ENCODE assay signal across 1 cellular context in genomic region chr13:44648392-44649117, GRCh38.
TF ChIP-seq lines count a peak whose summit lies in the region.

No MANE protein-coding gene starts in this region.

TF ChIP-seq in H1, 55 proteins besides CTCF, POLR2A, EP300 and RAD21 (continued from another document):
- TF ChIP-seq, protein P1, sequence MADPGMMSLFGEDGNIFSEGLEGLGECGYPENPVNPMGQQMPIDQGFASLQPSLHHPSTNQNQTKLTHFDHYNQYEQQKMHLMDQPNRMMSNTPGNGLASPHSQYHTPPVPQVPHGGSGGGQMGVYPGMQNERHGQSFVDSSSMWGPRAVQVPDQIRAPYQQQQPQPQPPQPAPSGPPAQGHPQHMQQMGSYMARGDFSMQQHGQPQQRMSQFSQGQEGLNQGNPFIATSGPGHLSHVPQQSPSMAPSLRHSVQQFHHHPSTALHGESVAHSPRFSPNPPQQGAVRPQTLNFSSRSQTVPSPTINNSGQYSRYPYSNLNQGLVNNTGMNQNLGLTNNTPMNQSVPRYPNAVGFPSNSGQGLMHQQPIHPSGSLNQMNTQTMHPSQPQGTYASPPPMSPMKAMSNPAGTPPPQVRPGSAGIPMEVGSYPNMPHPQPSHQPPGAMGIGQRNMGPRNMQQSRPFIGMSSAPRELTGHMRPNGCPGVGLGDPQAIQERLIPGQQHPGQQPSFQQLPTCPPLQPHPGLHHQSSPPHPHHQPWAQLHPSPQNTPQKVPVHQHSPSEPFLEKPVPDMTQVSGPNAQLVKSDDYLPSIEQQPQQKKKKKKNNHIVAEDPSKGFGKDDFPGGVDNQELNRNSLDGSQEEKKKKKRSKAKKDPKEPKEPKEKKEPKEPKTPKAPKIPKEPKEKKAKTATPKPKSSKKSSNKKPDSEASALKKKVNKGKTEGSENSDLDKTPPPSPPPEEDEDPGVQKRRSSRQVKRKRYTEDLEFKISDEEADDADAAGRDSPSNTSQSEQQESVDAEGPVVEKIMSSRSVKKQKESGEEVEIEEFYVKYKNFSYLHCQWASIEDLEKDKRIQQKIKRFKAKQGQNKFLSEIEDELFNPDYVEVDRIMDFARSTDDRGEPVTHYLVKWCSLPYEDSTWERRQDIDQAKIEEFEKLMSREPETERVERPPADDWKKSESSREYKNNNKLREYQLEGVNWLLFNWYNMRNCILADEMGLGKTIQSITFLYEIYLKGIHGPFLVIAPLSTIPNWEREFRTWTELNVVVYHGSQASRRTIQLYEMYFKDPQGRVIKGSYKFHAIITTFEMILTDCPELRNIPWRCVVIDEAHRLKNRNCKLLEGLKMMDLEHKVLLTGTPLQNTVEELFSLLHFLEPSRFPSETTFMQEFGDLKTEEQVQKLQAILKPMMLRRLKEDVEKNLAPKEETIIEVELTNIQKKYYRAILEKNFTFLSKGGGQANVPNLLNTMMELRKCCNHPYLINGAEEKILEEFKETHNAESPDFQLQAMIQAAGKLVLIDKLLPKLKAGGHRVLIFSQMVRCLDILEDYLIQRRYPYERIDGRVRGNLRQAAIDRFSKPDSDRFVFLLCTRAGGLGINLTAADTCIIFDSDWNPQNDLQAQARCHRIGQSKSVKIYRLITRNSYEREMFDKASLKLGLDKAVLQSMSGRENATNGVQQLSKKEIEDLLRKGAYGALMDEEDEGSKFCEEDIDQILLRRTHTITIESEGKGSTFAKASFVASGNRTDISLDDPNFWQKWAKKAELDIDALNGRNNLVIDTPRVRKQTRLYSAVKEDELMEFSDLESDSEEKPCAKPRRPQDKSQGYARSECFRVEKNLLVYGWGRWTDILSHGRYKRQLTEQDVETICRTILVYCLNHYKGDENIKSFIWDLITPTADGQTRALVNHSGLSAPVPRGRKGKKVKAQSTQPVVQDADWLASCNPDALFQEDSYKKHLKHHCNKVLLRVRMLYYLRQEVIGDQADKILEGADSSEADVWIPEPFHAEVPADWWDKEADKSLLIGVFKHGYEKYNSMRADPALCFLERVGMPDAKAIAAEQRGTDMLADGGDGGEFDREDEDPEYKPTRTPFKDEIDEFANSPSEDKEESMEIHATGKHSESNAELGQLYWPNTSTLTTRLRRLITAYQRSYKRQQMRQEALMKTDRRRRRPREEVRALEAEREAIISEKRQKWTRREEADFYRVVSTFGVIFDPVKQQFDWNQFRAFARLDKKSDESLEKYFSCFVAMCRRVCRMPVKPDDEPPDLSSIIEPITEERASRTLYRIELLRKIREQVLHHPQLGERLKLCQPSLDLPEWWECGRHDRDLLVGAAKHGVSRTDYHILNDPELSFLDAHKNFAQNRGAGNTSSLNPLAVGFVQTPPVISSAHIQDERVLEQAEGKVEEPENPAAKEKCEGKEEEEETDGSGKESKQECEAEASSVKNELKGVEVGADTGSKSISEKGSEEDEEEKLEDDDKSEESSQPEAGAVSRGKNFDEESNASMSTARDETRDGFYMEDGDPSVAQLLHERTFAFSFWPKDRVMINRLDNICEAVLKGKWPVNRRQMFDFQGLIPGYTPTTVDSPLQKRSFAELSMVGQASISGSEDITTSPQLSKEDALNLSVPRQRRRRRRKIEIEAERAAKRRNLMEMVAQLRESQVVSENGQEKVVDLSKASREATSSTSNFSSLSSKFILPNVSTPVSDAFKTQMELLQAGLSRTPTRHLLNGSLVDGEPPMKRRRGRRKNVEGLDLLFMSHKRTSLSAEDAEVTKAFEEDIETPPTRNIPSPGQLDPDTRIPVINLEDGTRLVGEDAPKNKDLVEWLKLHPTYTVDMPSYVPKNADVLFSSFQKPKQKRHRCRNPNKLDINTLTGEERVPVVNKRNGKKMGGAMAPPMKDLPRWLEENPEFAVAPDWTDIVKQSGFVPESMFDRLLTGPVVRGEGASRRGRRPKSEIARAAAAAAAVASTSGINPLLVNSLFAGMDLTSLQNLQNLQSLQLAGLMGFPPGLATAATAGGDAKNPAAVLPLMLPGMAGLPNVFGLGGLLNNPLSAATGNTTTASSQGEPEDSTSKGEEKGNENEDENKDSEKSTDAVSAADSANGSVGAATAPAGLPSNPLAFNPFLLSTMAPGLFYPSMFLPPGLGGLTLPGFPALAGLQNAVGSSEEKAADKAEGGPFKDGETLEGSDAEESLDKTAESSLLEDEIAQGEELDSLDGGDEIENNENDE (IDR thresholded peaks at IDR 0.05; ENCODE audit: insufficient replicate concordance, low read length), result no peak
- no peak for TF ChIP-seq EGR1 (IDR thresholded peaks at IDR 0.05; ENCODE audit: borderline replicate concordance, low read depth, low read length)
- TF ChIP-seq, protein P2, sequence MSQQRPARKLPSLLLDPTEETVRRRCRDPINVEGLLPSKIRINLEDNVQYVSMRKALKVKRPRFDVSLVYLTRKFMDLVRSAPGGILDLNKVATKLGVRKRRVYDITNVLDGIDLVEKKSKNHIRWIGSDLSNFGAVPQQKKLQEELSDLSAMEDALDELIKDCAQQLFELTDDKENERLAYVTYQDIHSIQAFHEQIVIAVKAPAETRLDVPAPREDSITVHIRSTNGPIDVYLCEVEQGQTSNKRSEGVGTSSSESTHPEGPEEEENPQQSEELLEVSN (IDR thresholded peaks at IDR 0.05), result no peak
- TF ChIP-seq CTBP2 (IDR thresholded peaks at IDR 0.05; ENCODE audit: borderline replicate concordance, insufficient read depth, insufficient read length, low read length), result no peak
- TF ChIP-seq JUND (IDR thresholded peaks at IDR 0.05; ENCODE audit: low read length), result no peak
- TF ChIP-seq RBBP5 (IDR thresholded peaks at IDR 0.05; ENCODE audit: borderline replicate concordance, low read depth, low read length), result no peak
- TF ChIP-seq, protein P3, sequence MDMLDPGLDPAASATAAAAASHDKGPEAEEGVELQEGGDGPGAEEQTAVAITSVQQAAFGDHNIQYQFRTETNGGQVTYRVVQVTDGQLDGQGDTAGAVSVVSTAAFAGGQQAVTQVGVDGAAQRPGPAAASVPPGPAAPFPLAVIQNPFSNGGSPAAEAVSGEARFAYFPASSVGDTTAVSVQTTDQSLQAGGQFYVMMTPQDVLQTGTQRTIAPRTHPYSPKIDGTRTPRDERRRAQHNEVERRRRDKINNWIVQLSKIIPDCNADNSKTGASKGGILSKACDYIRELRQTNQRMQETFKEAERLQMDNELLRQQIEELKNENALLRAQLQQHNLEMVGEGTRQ (IDR thresholded peaks at IDR 0.05; ENCODE audit: low read length), result no peak
- no peak for TF ChIP-seq YY1 (IDR thresholded peaks at IDR 0.05; ENCODE audit: low read depth, low read length)
- TF ChIP-seq POLR2AphosphoS5 (IDR thresholded peaks at IDR 0.05; ENCODE audit: low read depth, low read length), result no peak
- no peak for TF ChIP-seq JUN (IDR thresholded peaks at IDR 0.05; ENCODE audit: low read depth, low read length)
- TF ChIP-seq CREB1 (IDR thresholded peaks at IDR 0.05), result no peak
- no peak for TF ChIP-seq GTF2F1 (IDR thresholded peaks at IDR 0.05; ENCODE audit: borderline replicate concordance, low read depth, low read length)
- TF ChIP-seq CBX5 (IDR thresholded peaks at IDR 0.05; ENCODE audit: low read depth, low read length), result no peak
- TF ChIP-seq TAF7 (optimal IDR thresholded peaks at IDR 0.05; ENCODE audit: borderline replicate concordance, low read depth, low read length), result no peak
- TF ChIP-seq SP4 (IDR thresholded peaks at IDR 0.05; ENCODE audit: low read length), result no peak
- TF ChIP-seq SRF (IDR thresholded peaks at IDR 0.05; ENCODE audit: low read depth, low read length), result no peak
- TF ChIP-seq CHD1 (IDR thresholded peaks at IDR 0.05; ENCODE audit: low read depth, low read length), result no peak
